Comparison of ENCODE assay signal across 8 cellular contexts in the genomic region with DNA sequence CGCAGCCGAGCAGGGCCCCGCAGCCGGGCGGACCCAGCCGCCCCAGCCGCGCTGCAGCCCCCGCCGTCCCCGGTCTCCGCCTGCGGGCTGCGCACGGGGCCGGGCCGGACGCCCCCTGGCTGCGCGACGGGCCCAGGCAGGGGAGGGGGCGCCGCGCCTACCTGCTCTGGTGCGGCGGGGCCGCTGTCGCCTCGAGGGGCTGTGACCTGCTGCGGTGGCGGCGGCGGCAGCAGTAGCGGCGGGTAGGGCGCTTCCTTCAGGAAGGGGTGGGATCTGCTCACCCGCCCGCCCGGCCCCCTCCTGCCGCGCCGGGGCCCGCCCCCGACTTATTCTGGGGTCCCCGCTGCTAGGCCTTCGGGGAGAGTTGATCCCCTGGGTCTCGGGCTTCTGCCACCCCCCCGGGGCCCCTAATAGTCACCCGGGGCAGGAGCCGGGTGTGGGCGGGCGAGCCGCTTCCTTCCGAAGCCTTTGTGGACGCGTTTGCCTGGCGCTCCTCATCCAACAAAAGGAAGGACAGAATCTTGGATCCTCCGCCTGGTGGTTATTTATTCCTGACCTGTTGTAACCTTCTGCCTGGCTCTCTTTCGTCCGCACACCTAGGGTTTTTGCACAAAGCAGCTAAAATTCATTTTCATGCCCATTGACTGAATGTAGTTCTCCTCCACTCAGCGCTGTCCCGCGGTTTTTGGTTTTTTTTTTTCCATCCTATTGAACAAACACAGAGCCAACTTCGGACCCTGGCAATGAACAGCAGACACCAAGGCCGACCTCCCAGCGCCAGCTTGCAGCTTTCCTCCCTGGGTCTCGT. TPM values are rescaled to one million over a fixed set of nuclear protein-coding genes. Genes with fewer than 3 reads are reported as not detected.
DNase-seq lines count a peak whose midpoint lies in the region; ATAC-seq, FAIRE-seq and TF ChIP-seq lines count a peak whose summit lies in the region.

A gene (minus strand): TSS at position 244 of the 808 bp plus-strand sequence. CDS start 57,331 bp downstream, outside the sequence.

- no peak for FAIRE-seq in D721Med (lab: Jason Lieb, UNC)

- H3K36me3 ChIP-seq in prostate gland, result no peaks in the 10 kb centered on the region

- no peaks in the 10 kb centered on the region for H3K27me3 ChIP-seq in prostate gland (replicated peaks; ENCODE audit: insufficient read depth)

- no peaks in the 10 kb centered on the region for H3K9me3 Mint-ChIP-seq in activated naive CD4-positive, alpha-beta T cell treated with anti-CD3 and anti-CD28 coated beads, Interleukin-2, amount 50 U/mL, for 72 hours

- no peak within 1 kb of the TSS for H3K27ac Mint-ChIP-seq in activated naive CD4-positive, alpha-beta T cell treated with anti-CD3 and anti-CD28 coated beads, Interleukin-2, amount 50 U/mL, for 72 hours

- TF ChIP-seq POLR2A in prostate gland (IDR thresholded peaks at IDR 0.05) (no peak), erythroblast (IDR thresholded peaks at IDR 0.05; ENCODE audit: low read length) (no peak)

- peak; percentile 49 for DNase-seq in D721Med (ENCODE audit: insufficient read length, low spot score)
- peak; percentile 35 for DNase-seq in HuH-7.5 (ENCODE audit: low spot score)
- no peak for DNase-seq in activated naive CD4-positive, alpha-beta T cell treated with anti-CD3 and anti-CD28 coated beads, Interleukin-2, amount 50 U/mL, for 72 hours (ENCODE audit: low spot score in 2 of 2)
- peak; percentile 67 for DNase-seq in left ventricle myocardium superior
- DNase-seq in prostate gland (ENCODE audit: low spot score), result peak; percentile 9
- DNase-seq in erythroblast (lab: John Stamatoyannopoulos, UW), result no peak
- DNase-seq in SKM-1 (lab: John Stamatoyannopoulos, UW; ENCODE audit: unreplicated experiment), result no peak

- H3K36me3 Mint-ChIP-seq in activated naive CD4-positive, alpha-beta T cell treated with anti-CD3 and anti-CD28 coated beads, Interleukin-2, amount 50 U/mL, for 72 hours, result peaks cover 13 to 22% of the 10 kb centered on the region in 2 donors

- no peaks in the 10 kb centered on the region for H3K4me1 ChIP-seq in prostate gland (replicated peaks)

- TF ChIP-seq CTCF in D721Med (IDR thresholded peaks at IDR 0.05; ENCODE audit: insufficient read depth, missing control alignments), result peak; percentile 1
- peak in 2 of 4 experiments; percentile 33 to 39 for TF ChIP-seq CTCF in prostate gland (IDR thresholded peaks at IDR 0.05)

- peak within 1 kb of the TSS; percentile 71 to 80 for H3K4me3 ChIP-seq in prostate gland

- ATAC-seq in activated naive CD4-positive, alpha-beta T cell treated with anti-CD3 and anti-CD28 coated beads, Interleukin-2, amount 50 U/mL, for 72 hours, result peak; percentile 33 to 66
- peak; percentile 92 for ATAC-seq in left ventricle myocardium superior
- ATAC-seq in GM21717 (IDR thresholded peaks at IDR 0.05; ENCODE audit: unreplicated experiment), result no peak

- WGBS in prostate gland, result 10% methylated on average over 22 of the region's 67 CpGs

- intact Hi-C loops in left ventricle myocardium superior (cut with micrococcal nuclease), result no loop called here
- intact Hi-C loops in prostate gland (cut with DNase I), result no loop called here

- peak within 1 kb of the TSS; percentile 55 to 73 for H3K27ac ChIP-seq in prostate gland

- no peaks in the 10 kb centered on the region for H3K9me3 ChIP-seq in prostate gland

RNA-seq across cellular contexts. Expression of the gene that starts here (rescaled TPM):
- total RNA-seq in activated naive CD4-positive, alpha-beta T cell treated with anti-CD3 and anti-CD28 coated beads, Interleukin-2, amount 50 U/mL, for 72 hours, result not detected
- total RNA-seq in left ventricle myocardium superior (19.6 TPM), prostate gland (10 to 100 TPM; 24.9 to 30.0 TPM)

Comparison
In these comparisons a context has a peak if more than half of its experiments do, and no peak if none do; other contexts are left out.
1. RNA of the gene that starts here (total RNA-seq): 24.9 to 30.0 TPM in prostate gland and 19.6 TPM in left ventricle myocardium superior (single experiment); not detected in activated naive CD4-positive, alpha-beta T cell treated with anti-CD3 and anti-CD28 coated beads, Interleukin-2, amount 50 U/mL, for 72 hours; every median in the first group is over 10 times any median in the second.
2. Peak in ATAC-seq in activated naive CD4-positive, alpha-beta T cell treated with anti-CD3 and anti-CD28 coated beads, Interleukin-2, amount 50 U/mL, for 72 hours; RNA of the gene not detected or under 1 TPM.
3. DNase-seq: peak in D721Med (single experiment), HuH-7.5 (single experiment), left ventricle myocardium superior (single experiment) and prostate gland (single experiment); none in activated naive CD4-positive, alpha-beta T cell treated with anti-CD3 and anti-CD28 coated beads, Interleukin-2, amount 50 U/mL, for 72 hours (0 of 2), erythroblast (0 of 2) and SKM-1 (single experiment).